9 cellular contexts compared by ENCODE assay signal in genomic region chr11:85316967-85317366, GRCh38.
DNase-seq lines count a peak whose midpoint lies in the region; ATAC-seq and TF ChIP-seq lines count a peak whose summit lies in the region.
"Had no signal": no experiment of that assay in that cellular context is flagged by ENCODE, and none has a peak within 500 bp of the region (broad histone marks: within the 10 kb centered on the region; RNA-seq: fewer than 3 reads in every experiment).

No MANE protein-coding gene starts in this region.

- H3K36me3 Mint-ChIP-seq in type B pancreatic cell: no peaks in the 10 kb centered on the region
- H3K36me3 Mint-ChIP-seq: activated naive CD8-positive, alpha-beta T cell treated with anti-CD3 and anti-CD28 coated beads for 36 hours had no signal

- H3K4me3 Mint-ChIP-seq in type B pancreatic cell: no peak overlapping the region
- H3K4me3 Mint-ChIP-seq: activated naive CD8-positive, alpha-beta T cell treated with anti-CD3 and anti-CD28 coated beads for 36 hours had no signal

- intact Hi-C loops in lower lobe of right lung (cut with DNase I): no loop called here

- H3K36me3 ChIP-seq in SJCRH30 (no peaks in the 10 kb centered on the region), lower lobe of right lung (no peaks in the 10 kb centered on the region)

- no peak for TF ChIP-seq CTCF in GM13977 (IDR thresholded peaks at IDR 0.05; ENCODE audit: extremely low read depth, insufficient read depth, missing control alignments)
- TF ChIP-seq CTCF in type B pancreatic cell (conservative IDR thresholded peaks at IDR 0.05): no peak
- no peak for TF ChIP-seq CTCF in lower lobe of right lung (IDR thresholded peaks at IDR 0.05)

- DNase-seq in GM13977 (ENCODE audit: low spot score) (peak; percentile 40), SIG-M5 (lab: John Stamatoyannopoulos, UW) (peak; percentile 66), type B pancreatic cell (ENCODE audit: extremely low spot score, unreplicated experiment) (no peak), SJCRH30 (no peak), lower lobe of right lung (no peak)
- no peak for DNase-seq in activated effector memory CD4-positive, alpha-beta T cell treated with Interleukin-2 at 50 U/mL for 16 hours
- DNase-seq: activated naive CD8-positive, alpha-beta T cell treated with anti-CD3 and anti-CD28 coated beads for 36 hours had no signal

- no peaks in the 10 kb centered on the region for H3K27me3 Mint-ChIP-seq in type B pancreatic cell

- H3K27me3 ChIP-seq in SJCRH30: no peaks in the 10 kb centered on the region
- no peaks in the 10 kb centered on the region for H3K27me3 ChIP-seq in lower lobe of right lung (ENCODE audit: low read depth)

- H3K27ac Mint-ChIP-seq in type B pancreatic cell: no peak overlapping the region
- H3K27ac Mint-ChIP-seq: activated naive CD8-positive, alpha-beta T cell treated with anti-CD3 and anti-CD28 coated beads for 36 hours had no signal

- ATAC-seq in GM21717 (IDR thresholded peaks at IDR 0.05; ENCODE audit: unreplicated experiment): peak; percentile 98
- peak; percentile 99 for ATAC-seq in HG03565 (IDR thresholded peaks at IDR 0.05; ENCODE audit: unreplicated experiment)
- ATAC-seq in lower lobe of right lung: no peak

- H3K4me3 ChIP-seq in SJCRH30 (no peak overlapping the region), lower lobe of right lung (no peak overlapping the region)

- H3K9me3 ChIP-seq in SJCRH30 (replicated peaks) (no peaks in the 10 kb centered on the region), lower lobe of right lung (no peaks in the 10 kb centered on the region)

- in situ Hi-C loops in GM13977 (cut with MboI; ENCODE audit: low pct_unique_long_range_greater_than_20kb, low sequenced_read_pairs, unreplicated experiment): no loop called here

- H3K4me1 Mint-ChIP-seq in type B pancreatic cell (ENCODE audit: unreplicated experiment): no peaks in the 10 kb centered on the region
- H3K4me1 Mint-ChIP-seq: activated naive CD8-positive, alpha-beta T cell treated with anti-CD3 and anti-CD28 coated beads for 36 hours had no signal

- no peaks in the 10 kb centered on the region for H3K9me3 Mint-ChIP-seq in type B pancreatic cell
- H3K9me3 Mint-ChIP-seq: activated naive CD8-positive, alpha-beta T cell treated with anti-CD3 and anti-CD28 coated beads for 36 hours had no signal

- H3K27ac ChIP-seq in SJCRH30 (no peak overlapping the region), lower lobe of right lung (no peak overlapping the region)

- no peaks in the 10 kb centered on the region for H3K4me1 ChIP-seq in SJCRH30
- H3K4me1 ChIP-seq in lower lobe of right lung: no peaks in the 10 kb centered on the region

Comparison
In these comparisons a context has a peak if more than half of its experiments do, and no peak if none do; other contexts are left out.
1. DNase-seq: peak in GM13977 (single experiment) and SIG-M5 (single experiment); none in activated effector memory CD4-positive, alpha-beta T cell treated with Interleukin-2 at 50 U/mL for 16 hours (single experiment), type B pancreatic cell (single experiment), SJCRH30 (0 of 2) and lower lobe of right lung (single experiment).
2. ATAC-seq: peak in GM21717 (single experiment) and HG03565 (single experiment); none in lower lobe of right lung (0 of 2).